In the genomic region with DNA sequence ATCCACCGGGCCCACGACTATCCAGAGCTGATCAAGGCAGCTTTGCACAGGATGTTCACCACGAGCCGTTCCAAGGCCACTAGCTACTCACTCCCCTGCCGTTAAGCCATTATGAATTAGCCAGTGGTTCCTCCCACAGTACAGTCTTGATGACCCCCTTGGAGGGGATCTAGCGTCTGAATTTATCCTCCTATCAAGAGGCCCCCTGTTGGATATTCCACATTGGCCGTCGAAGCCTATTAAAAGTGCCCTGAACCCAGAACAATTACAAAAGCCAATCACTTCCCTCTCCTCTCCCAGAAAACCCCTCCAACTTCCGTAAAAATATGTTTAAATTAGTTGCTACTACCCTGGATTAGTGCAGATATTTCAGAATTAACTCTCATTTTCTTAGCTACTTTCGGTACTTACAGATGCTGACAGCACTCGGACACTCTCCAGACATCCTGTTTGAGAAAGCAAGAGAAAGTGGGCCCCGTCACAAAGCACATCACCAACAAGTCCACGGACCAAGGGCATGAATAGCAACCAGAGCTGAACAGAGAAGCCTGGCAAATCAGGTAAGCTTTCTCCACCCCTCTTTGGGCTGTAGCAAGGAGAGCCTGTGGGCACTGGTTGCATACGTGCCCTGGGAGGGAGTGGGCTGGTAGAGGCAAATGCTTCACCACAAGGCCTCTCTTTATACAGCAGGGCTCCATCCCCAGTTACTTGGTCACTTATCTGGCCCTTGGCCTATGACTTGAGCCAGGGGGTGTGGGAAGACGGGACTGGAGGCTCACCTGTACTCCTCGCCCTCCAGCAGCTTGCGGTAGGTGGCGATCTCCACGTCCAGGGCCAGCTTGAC, we compare ENCODE assay signal across 35 cellular contexts. TPM values are rescaled to one million over a fixed set of nuclear protein-coding genes. Genes with fewer than 3 reads are reported as not detected.
DNase-seq lines count a peak whose midpoint lies in the region; ATAC-seq and TF ChIP-seq lines count a peak whose summit lies in the region.
"Had no signal": no experiment of that assay in that cellular context is flagged by ENCODE, and none has a peak within 500 bp of the region (broad histone marks: within the 10 kb centered on the region; RNA-seq: fewer than 3 reads in every experiment).

No MANE protein-coding gene starts in this region.

- H3K4me3 Mint-ChIP-seq in natural killer cell = no peak overlapping the region
- no peak overlapping the region for H3K4me3 Mint-ChIP-seq in natural killer cell treated with Interleukin-12 subunit alpha and Interleukin-12 subunit beta and Interleukin-15 and Interleukin-18, amount 100 ng/mL, for 72 hours
- H3K4me3 Mint-ChIP-seq in stimulated activated naive CD8-positive, alpha-beta T cell treated with anti-CD3 and anti-CD28 coated beads, Interleukin-15, amount 100 ng/mL, for 72 hours = peak overlapping the region in 1 of 2 donors; percentile 43
- H3K4me3 Mint-ChIP-seq: activated CD8-positive, alpha-beta memory T cell treated with anti-CD3 and anti-CD28 coated beads, Interleukin-2, amount 10 ng/mL, durations not matched to agents 7 days and 5 days; activated T-cell treated with anti-CD3 and anti-CD28 coated beads, Interleukin-2, amount 50 U/mL, for 4 hours; CD4-positive, CD25-positive, alpha-beta regulatory T cell; stimulated activated naive CD8-positive, alpha-beta T cell treated with anti-CD3 and anti-CD28 coated beads, Interleukin-15, Interleukin-2, amounts not matched to agents 100 ng/mL and 50 ng/mL, for 24 hours had no signal

- H3K9me3 ChIP-seq in heart left ventricle = no peaks in the 10 kb centered on the region
- H3K9me3 ChIP-seq: ascending aorta, colonic mucosa, neutrophil, SJCRH30, uterus had no signal

- no peak for TF ChIP-seq CTCF in natural killer cell (IDR thresholded peaks at IDR 0.05)
- no peak for TF ChIP-seq CTCF in fibroblast of villous mesenchyme (IDR thresholded peaks at IDR 0.05; ENCODE audit: insufficient read depth, low read depth, low read length)
- TF ChIP-seq CTCF in heart left ventricle (IDR thresholded peaks at IDR 0.05) = no peak

- H3K9me3 Mint-ChIP-seq in natural killer cell = peaks cover 2% of the 10 kb centered on the region in 2 donors
- no peaks in the 10 kb centered on the region for H3K9me3 Mint-ChIP-seq in natural killer cell treated with Interleukin-12 subunit alpha and Interleukin-12 subunit beta and Interleukin-15 and Interleukin-18, amount 100 ng/mL, for 72 hours
- H3K9me3 Mint-ChIP-seq in stimulated activated naive CD8-positive, alpha-beta T cell treated with anti-CD3 and anti-CD28 coated beads, Interleukin-15, amount 100 ng/mL, for 72 hours = peaks cover 0 to 4% of the 10 kb centered on the region in 2 donors
- H3K9me3 Mint-ChIP-seq: stimulated activated naive CD8-positive, alpha-beta T cell treated with anti-CD3 and anti-CD28 coated beads, Interleukin-15, Interleukin-2, amounts not matched to agents 100 ng/mL and 50 ng/mL, for 24 hours; T-cell had no signal

- no peaks in the 10 kb centered on the region for H3K36me3 Mint-ChIP-seq in natural killer cell
- no peaks in the 10 kb centered on the region for H3K36me3 Mint-ChIP-seq in natural killer cell treated with Interleukin-12 subunit alpha and Interleukin-12 subunit beta and Interleukin-15 and Interleukin-18, amount 100 ng/mL, for 72 hours
- H3K36me3 Mint-ChIP-seq: activated CD8-positive, alpha-beta memory T cell treated with anti-CD3 and anti-CD28 coated beads, Interleukin-2, amount 10 ng/mL, durations not matched to agents 7 days and 5 days; CD4-positive, CD25-positive, alpha-beta regulatory T cell; T-cell had no signal

- no peak overlapping the region for H3K27ac Mint-ChIP-seq in natural killer cell
- H3K27ac Mint-ChIP-seq in natural killer cell treated with Interleukin-12 subunit alpha and Interleukin-12 subunit beta and Interleukin-15 and Interleukin-18, amount 100 ng/mL, for 72 hours = no peak overlapping the region
- H3K27ac Mint-ChIP-seq in stimulated activated naive CD8-positive, alpha-beta T cell treated with anti-CD3 and anti-CD28 coated beads, Interleukin-15, amount 100 ng/mL, for 72 hours = no peak overlapping the region
- H3K27ac Mint-ChIP-seq: activated CD8-positive, alpha-beta memory T cell treated with anti-CD3 and anti-CD28 coated beads, Interleukin-2, amount 10 ng/mL, durations not matched to agents 7 days and 5 days; CD4-positive, CD25-positive, alpha-beta regulatory T cell; progenitor cell of endocrine pancreas; stimulated activated naive CD8-positive, alpha-beta T cell treated with anti-CD3 and anti-CD28 coated beads, Interleukin-15, Interleukin-2, amounts not matched to agents 100 ng/mL and 50 ng/mL, for 24 hours; T-cell had no signal

- H3K27me3 Mint-ChIP-seq in natural killer cell (ENCODE audit: low read depth in 2 of 2) = peaks cover 46 to 51% of the 10 kb centered on the region in 2 donors
- peaks cover 36 to 37% of the 10 kb centered on the region in 2 donors for H3K27me3 Mint-ChIP-seq in natural killer cell treated with Interleukin-12 subunit alpha and Interleukin-12 subunit beta and Interleukin-15 and Interleukin-18, amount 100 ng/mL, for 72 hours
- peaks cover 39% of the 10 kb centered on the region for H3K27me3 Mint-ChIP-seq in stimulated activated naive CD8-positive, alpha-beta T cell treated with anti-CD3 and anti-CD28 coated beads, Interleukin-15, amount 100 ng/mL, for 72 hours

- H3K4me1 ChIP-seq in heart left ventricle = peaks cover 0 to 6% (median 0%) of the 10 kb centered on the region in 12 donors
- H3K4me1 ChIP-seq: ascending aorta, colonic mucosa, SJCRH30, uterus had no signal

- no peak overlapping the region for H3K4me3 ChIP-seq in fibroblast of villous mesenchyme (ENCODE audit: low read depth, low read length)
- no peak overlapping the region for H3K4me3 ChIP-seq in heart left ventricle
- H3K4me3 ChIP-seq: ascending aorta, colonic mucosa, SJCRH30, uterus had no signal

- no peak for DNase-seq in natural killer cell
- DNase-seq in natural killer cell treated with Interleukin-12 subunit alpha and Interleukin-12 subunit beta and Interleukin-15 and Interleukin-18, amount 100 ng/mL, for 72 hours (ENCODE audit: low spot score) = no peak
- DNase-seq in fibroblast of villous mesenchyme (ENCODE audit: low read depth) = peak; percentile 24
- no peak for DNase-seq in heart left ventricle
- DNase-seq in stimulated activated naive CD8-positive, alpha-beta T cell treated with anti-CD3 and anti-CD28 coated beads, Interleukin-15, amount 100 ng/mL, for 72 hours = no peak
- DNase-seq: activated CD4-positive, alpha-beta T cell treated with anti-CD3 and anti-CD28 coated beads, Interleukin-2, amount 50 U/mL, for 4 hours; activated CD8-positive, alpha-beta memory T cell treated with anti-CD3 and anti-CD28 coated beads, Interleukin-2, amount 10 ng/mL, durations not matched to agents 7 days and 5 days; activated gamma-delta T cell; activated T-cell treated with anti-CD3 and anti-CD28 coated beads, Interleukin-2, amount 50 U/mL, for 4 hours; AML-193; DND-41; effector memory CD4-positive, alpha-beta T cell; GF-D8; GOT3; islet precursor cell; KG1; left ventricle myocardium superior; NCI-H1105; NCI-H1930; NCI-H510A treated with DMSO at 0.1 percent for 48 hours; SJCRH30; stimulated activated CD8-positive, alpha-beta memory T cell treated with anti-CD3 and anti-CD28 coated beads, Interleukin-4, amount 100 ng/mL, for 48 hours; uterus had no signal

- intact Hi-C loops in natural killer cell (cut with micrococcal nuclease) (no loop called here), heart left ventricle (cut with DNase I) (no loop called here)

- TF ChIP-seq POLR2A in heart left ventricle (IDR thresholded peaks at IDR 0.05) = no peak

- H3K27me3 ChIP-seq in heart left ventricle = peaks cover 0 to 46% (median 20%) of the 10 kb centered on the region in 9 donors
- H3K27me3 ChIP-seq: ascending aorta, colonic mucosa, SJCRH30, uterus had no signal

- ATAC-seq in natural killer cell (peak in 2 of 3 donors; percentile 26 to 42), heart left ventricle (no peak), HG03378 (IDR thresholded peaks at IDR 0.05; ENCODE audit: unreplicated experiment) (no peak)
- ATAC-seq in natural killer cell treated with Interleukin-12 subunit alpha and Interleukin-12 subunit beta and Interleukin-15 and Interleukin-18, amount 100 ng/mL, for 72 hours = no peak
- ATAC-seq in stimulated activated naive CD8-positive, alpha-beta T cell treated with anti-CD3 and anti-CD28 coated beads, Interleukin-15, amount 100 ng/mL, for 72 hours = no peak
- ATAC-seq: activated CD8-positive, alpha-beta memory T cell treated with anti-CD3 and anti-CD28 coated beads, Interleukin-2, amount 10 ng/mL, durations not matched to agents 7 days and 5 days; left ventricle myocardium superior had no signal

- peaks cover 15 to 25% of the 10 kb centered on the region in 2 donors for H3K4me1 Mint-ChIP-seq in natural killer cell
- H3K4me1 Mint-ChIP-seq in natural killer cell treated with Interleukin-12 subunit alpha and Interleukin-12 subunit beta and Interleukin-15 and Interleukin-18, amount 100 ng/mL, for 72 hours (ENCODE audit: low read depth in 2 of 2) = peaks cover 0 to 23% of the 10 kb centered on the region in 2 donors
- H3K4me1 Mint-ChIP-seq in stimulated activated naive CD8-positive, alpha-beta T cell treated with anti-CD3 and anti-CD28 coated beads, Interleukin-15, amount 100 ng/mL, for 72 hours = peaks cover 49% of the 10 kb centered on the region

- no peak overlapping the region for H3K27ac ChIP-seq in heart left ventricle
- H3K27ac ChIP-seq: ascending aorta, colonic mucosa, neutrophil, SJCRH30, uterus had no signal

- no peaks in the 10 kb centered on the region for H3K36me3 ChIP-seq in heart left ventricle
- H3K36me3 ChIP-seq: ascending aorta, colonic mucosa, neutrophil, SJCRH30, uterus had no signal

- WGBS in heart left ventricle, 4 donors = 55 to 61% (median 59%) methylated on average over 19 of the region's 19 CpGs

RNA-seq across cellular contexts. Expression of a gene that starts 5.3 kb away (rescaled TPM):
- total RNA-seq in natural killer cell (not detected), fibroblast of villous mesenchyme (not detected in 2 replicates), heart left ventricle (not detected)
- not detected for total RNA-seq in natural killer cell treated with Interleukin-12 subunit alpha and Interleukin-12 subunit beta and Interleukin-15 and Interleukin-18, amount 100 ng/mL, for 72 hours
- polyA plus RNA-seq in heart left ventricle = not detected
- total RNA-seq: activated CD8-positive, alpha-beta memory T cell treated with anti-CD3 and anti-CD28 coated beads, Interleukin-2, amount 10 ng/mL, durations not matched to agents 7 days and 5 days; activated T-cell treated with anti-CD3 and anti-CD28 coated beads, Interleukin-2, amount 50 U/mL, for 4 hours; ascending aorta; cardiac septum; CD4-positive, CD25-positive, alpha-beta regulatory T cell; colonic mucosa; left ventricle myocardium superior; MCF 10A; mesenteric fat pad; progenitor cell of endocrine pancreas; SJCRH30; T-cell; uterus had no signal
- polyA plus RNA-seq: CD4-positive, CD25-positive, alpha-beta regulatory T cell had no signal

RNA-seq across cellular contexts. Expression of a gene that starts 13.5 kb away (rescaled TPM):
- total RNA-seq in natural killer cell (not detected), fibroblast of villous mesenchyme (not detected in 2 replicates), heart left ventricle (not detected)
- not detected for total RNA-seq in natural killer cell treated with Interleukin-12 subunit alpha and Interleukin-12 subunit beta and Interleukin-15 and Interleukin-18, amount 100 ng/mL, for 72 hours
- not detected for polyA plus RNA-seq in heart left ventricle
- total RNA-seq: activated CD8-positive, alpha-beta memory T cell treated with anti-CD3 and anti-CD28 coated beads, Interleukin-2, amount 10 ng/mL, durations not matched to agents 7 days and 5 days; activated T-cell treated with anti-CD3 and anti-CD28 coated beads, Interleukin-2, amount 50 U/mL, for 4 hours; ascending aorta; cardiac septum; CD4-positive, CD25-positive, alpha-beta regulatory T cell; colonic mucosa; left ventricle myocardium superior; MCF 10A; mesenteric fat pad; progenitor cell of endocrine pancreas; RPMI7951; SJCRH30; T-cell; uterus had no signal
- polyA plus RNA-seq: CD4-positive, CD25-positive, alpha-beta regulatory T cell had no signal

RNA-seq across cellular contexts. Expression of a gene that starts 23.3 kb away (rescaled TPM):
- not detected for total RNA-seq in natural killer cell
- total RNA-seq in natural killer cell treated with Interleukin-12 subunit alpha and Interleukin-12 subunit beta and Interleukin-15 and Interleukin-18, amount 100 ng/mL, for 72 hours = not detected
- total RNA-seq in fibroblast of villous mesenchyme = not detected in 2 replicates
- total RNA-seq in heart left ventricle = not detected
- under 1 TPM in 1 of 2 donors, not detected in 1; 0.51 TPM for polyA plus RNA-seq in heart left ventricle
- total RNA-seq: activated CD8-positive, alpha-beta memory T cell treated with anti-CD3 and anti-CD28 coated beads, Interleukin-2, amount 10 ng/mL, durations not matched to agents 7 days and 5 days; activated T-cell treated with anti-CD3 and anti-CD28 coated beads, Interleukin-2, amount 50 U/mL, for 4 hours; ascending aorta; cardiac septum; CD4-positive, CD25-positive, alpha-beta regulatory T cell; colonic mucosa; left ventricle myocardium superior; MCF 10A; mesenteric fat pad; RPMI7951; SJCRH30; T-cell; uterus had no signal
- polyA plus RNA-seq: CD4-positive, CD25-positive, alpha-beta regulatory T cell had no signal

RNA-seq across cellular contexts. Expression of a gene that starts 43.5 kb away (rescaled TPM):
- under 1 TPM in 1 of 3 donors, not detected in 2; 0.18 TPM for total RNA-seq in natural killer cell
- not detected for total RNA-seq in natural killer cell treated with Interleukin-12 subunit alpha and Interleukin-12 subunit beta and Interleukin-15 and Interleukin-18, amount 100 ng/mL, for 72 hours
- total RNA-seq in fibroblast of villous mesenchyme = not detected in 2 replicates
- not detected for total RNA-seq in heart left ventricle
- polyA plus RNA-seq in heart left ventricle = under 1 TPM in 1 of 2 donors, not detected in 1; 0.24 TPM
- total RNA-seq: ascending aorta; cardiac septum; CD4-positive, CD25-positive, alpha-beta regulatory T cell; colonic mucosa; left ventricle myocardium superior; MCF 10A; progenitor cell of endocrine pancreas; SJCRH30; uterus had no signal
- polyA plus RNA-seq: CD4-positive, CD25-positive, alpha-beta regulatory T cell had no signal

RNA-seq across cellular contexts. Expression of a gene that starts 58.1 kb away (rescaled TPM):
- total RNA-seq in natural killer cell (not detected), fibroblast of villous mesenchyme (not detected in 2 replicates), heart left ventricle (not detected)
- not detected for total RNA-seq in natural killer cell treated with Interleukin-12 subunit alpha and Interleukin-12 subunit beta and Interleukin-15 and Interleukin-18, amount 100 ng/mL, for 72 hours
- polyA plus RNA-seq in heart left ventricle = under 1 TPM in 1 of 2 donors, not detected in 1; 0.14 TPM
- total RNA-seq: activated CD8-positive, alpha-beta memory T cell treated with anti-CD3 and anti-CD28 coated beads, Interleukin-2, amount 10 ng/mL, durations not matched to agents 7 days and 5 days; activated T-cell treated with anti-CD3 and anti-CD28 coated beads, Interleukin-2, amount 50 U/mL, for 4 hours; ascending aorta; cardiac septum; CD4-positive, CD25-positive, alpha-beta regulatory T cell; colonic mucosa; left ventricle myocardium superior; MCF 10A; mesenteric fat pad; progenitor cell of endocrine pancreas; SJCRH30; T-cell; uterus had no signal
- polyA plus RNA-seq: CD4-positive, CD25-positive, alpha-beta regulatory T cell had no signal

Comparison
In these comparisons a context has a peak if more than half of its experiments do, and no peak if none do; other contexts are left out.
1. ATAC-seq: peak in natural killer cell (2 of 3); none in natural killer cell treated with Interleukin-12 subunit alpha and Interleukin-12 subunit beta and Interleukin-15 and Interleukin-18, amount 100 ng/mL, for 72 hours (0 of 2), heart left ventricle (0 of 4), stimulated activated naive CD8-positive, alpha-beta T cell treated with anti-CD3 and anti-CD28 coated beads, Interleukin-15, amount 100 ng/mL, for 72 hours (single experiment) and HG03378 (single experiment).